ENCODE assay signal across 25 cellular contexts in genomic region chr4:14596904-14597303, GRCh38.
DNase-seq lines count a peak whose midpoint lies in the region; TF ChIP-seq lines count a peak whose summit lies in the region.
"Had no signal": no experiment of that assay in that cellular context is flagged by ENCODE, and none has a peak within 500 bp of the region (broad histone marks: within the 10 kb centered on the region; RNA-seq: fewer than 3 reads in every experiment).

No MANE protein-coding gene starts in this region.

- DNase-seq in HT1080 (ENCODE audit: low read depth) (peak; percentile 6), WERI-Rb-1 (no peak), epithelial cell of proximal tubule (ENCODE audit: low read depth) (no peak), progenitor cell of endocrine pancreas (ENCODE audit: low spot score, unreplicated experiment) (no peak), Ammon's horn (ENCODE audit: low spot score) (no peak), NCI-H187 (lab: John Stamatoyannopoulos, UW) (no peak), NCI-H1105 (lab: John Stamatoyannopoulos, UW) (no peak)
- DNase-seq: activated CD4-positive, alpha-beta T cell treated with anti-CD3 and anti-CD28 coated beads for 1 hour; activated CD8-positive, alpha-beta T cell treated with anti-CD3 and anti-CD28 coated beads, Interleukin-2, amount 10 ng/mL, durations not matched to agents 7 days and 5 days; activated gamma-delta T cell treated with Interleukin-2 at 50 U/mL for 16 hours; activated T-cell treated with anti-CD3 and anti-CD28 coated beads, Interleukin-2, amount 50 U/mL, for 1 hour; CD4-positive, alpha-beta memory T cell; dermis blood vessel endothelial cell; DMS 273 treated with DMSO at 0.1 percent for 48 hours; NCI-H1436 treated with DMSO at 0.1 percent for 48 hours; NCI-H2171; NCI-H524; occipital lobe; right cardiac atrium; SK-N-SH; stimulated activated CD4-positive, alpha-beta T cell treated with anti-CD3 and anti-CD28 coated beads, Interleukin-12 subunit alpha, Interleukin-12 subunit beta, amount 100 ng/mL, for 4 hours; stomach had no signal

- no peak overlapping the region for H3K27ac Mint-ChIP-seq in progenitor cell of endocrine pancreas
- H3K27ac Mint-ChIP-seq: activated CD8-positive, alpha-beta T cell treated with anti-CD3 and anti-CD28 coated beads, Interleukin-2, amount 10 ng/mL, durations not matched to agents 7 days and 5 days; brain; CD4-positive, alpha-beta memory T cell had no signal

- H3K27me3 ChIP-seq in WERI-Rb-1 (ENCODE audit: insufficient read depth, low read depth, severe bottlenecking), result no peaks in the 10 kb centered on the region
- H3K27me3 ChIP-seq: stomach, tibial nerve had no signal

- no peaks in the 10 kb centered on the region for H3K36me3 Mint-ChIP-seq in progenitor cell of endocrine pancreas (ENCODE audit: insufficient read depth)
- H3K36me3 Mint-ChIP-seq: brain; CD4-positive, alpha-beta memory T cell had no signal

- no peaks in the 10 kb centered on the region for H3K9me3 ChIP-seq in WERI-Rb-1 (ENCODE audit: severe bottlenecking)
- H3K9me3 ChIP-seq: stomach, tibial nerve had no signal

- no peaks in the 10 kb centered on the region for H3K36me3 ChIP-seq in WERI-Rb-1
- H3K36me3 ChIP-seq: stomach, tibial nerve had no signal

- H3K4me1 Mint-ChIP-seq in progenitor cell of endocrine pancreas (ENCODE audit: low read depth), result no peaks in the 10 kb centered on the region
- H3K4me1 Mint-ChIP-seq: brain; CD4-positive, alpha-beta memory T cell had no signal

- H3K4me3 ChIP-seq in WERI-Rb-1 (ENCODE audit: low read depth, low read length) (no peak overlapping the region), epithelial cell of proximal tubule (ENCODE audit: low read depth, low read length) (no peak overlapping the region)
- H3K4me3 ChIP-seq: lung, stomach, tibial nerve had no signal

- H3K9me3 Mint-ChIP-seq in progenitor cell of endocrine pancreas (ENCODE audit: low read depth), result no peaks in the 10 kb centered on the region

- H3K27me3 Mint-ChIP-seq in progenitor cell of endocrine pancreas, result no peaks in the 10 kb centered on the region

- no peak overlapping the region for H3K27ac ChIP-seq in WERI-Rb-1
- H3K27ac ChIP-seq: stomach, tibial nerve had no signal

- no peak overlapping the region for H3K4me3 Mint-ChIP-seq in progenitor cell of endocrine pancreas (ENCODE audit: low read depth)
- H3K4me3 Mint-ChIP-seq: activated CD8-positive, alpha-beta T cell treated with anti-CD3 and anti-CD28 coated beads, Interleukin-2, amount 10 ng/mL, durations not matched to agents 7 days and 5 days; brain; CD4-positive, alpha-beta memory T cell had no signal

- TF ChIP-seq CTCF in WERI-Rb-1 (IDR thresholded peaks at IDR 0.05; ENCODE audit: low read depth, low read length) (peak; percentile 23; the same call in 1 of the 2 replicates), epithelial cell of proximal tubule (conservative IDR thresholded peaks at IDR 0.05; ENCODE audit: low read depth, low read length) (peak; percentile 34), progenitor cell of endocrine pancreas (IDR thresholded peaks at IDR 0.05; ENCODE audit: unreplicated experiment) (peak; percentile 39)
